Comparison of ENCODE assay signal across 17 cellular contexts in genomic region chr7:388461-388960, GRCh38.
DNase-seq lines count a peak whose midpoint lies in the region; FAIRE-seq and TF ChIP-seq lines count a peak whose summit lies in the region.
"Had no signal": no experiment of that assay in that cellular context is flagged by ENCODE, and none has a peak within 500 bp of the region (broad histone marks: within the 10 kb centered on the region; RNA-seq: fewer than 3 reads in every experiment).

No MANE protein-coding gene starts in this region.

- H3K36me3 ChIP-seq in thyroid gland: no peaks in the 10 kb centered on the region
- H3K36me3 ChIP-seq in MG63: no peaks in the 10 kb centered on the region
- H3K36me3 ChIP-seq: esophagus squamous epithelium had no signal

- TF ChIP-seq POLR2A in GM12891 (IDR thresholded peaks at IDR 0.05; ENCODE audit: low read depth, low read length) (no peak), thyroid gland (IDR thresholded peaks at IDR 0.05) (no peak)

- H3K27me3 ChIP-seq in thyroid gland: no peaks in the 10 kb centered on the region
- H3K27me3 ChIP-seq in MG63: no peaks in the 10 kb centered on the region; the same call in 1 of the 2 replicates
- H3K27me3 ChIP-seq: esophagus squamous epithelium had no signal

- H3K4me1 ChIP-seq in thyroid gland: peaks cover 8 to 9% of the 10 kb centered on the region in 2 donors

- no peak for TF ChIP-seq CTCF in thyroid gland (IDR thresholded peaks at IDR 0.05)

- intact Hi-C loops in thyroid gland (cut with DNase I): no loop called here

- FAIRE-seq in GM12891 (lab: Jason Lieb, UNC): no peak
- FAIRE-seq: H54, RCC 7860 had no signal

- no peaks in the 10 kb centered on the region for H3K9me3 ChIP-seq in thyroid gland
- H3K9me3 ChIP-seq in MG63: peaks cover 7% of the 10 kb centered on the region

- H3K4me3 ChIP-seq in thyroid gland (replicated peaks in 1 of 3): no peak overlapping the region
- no peak overlapping the region for H3K4me3 ChIP-seq in MG63
- H3K4me3 ChIP-seq: esophagus squamous epithelium had no signal

- peak; percentile 14 for DNase-seq in GM12891 (ENCODE audit: insufficient read length, low spot score)
- DNase-seq in SHP77 treated with DMSO at 0.1 percent for 48 hours (lab: John Stamatoyannopoulos, UW): peak; percentile 54
- peak; percentile 25 for DNase-seq in iPS-NIHi11 (ENCODE audit: low spot score)
- DNase-seq in thyroid gland: peak; percentile 89 to 92
- DNase-seq in MG63: no peak
- DNase-seq in NAMALWA (ENCODE audit: low spot score): no peak
- DNase-seq in NCI-H446 (lab: John Stamatoyannopoulos, UW): no peak
- DNase-seq: activated CD8-positive, alpha-beta T cell treated with anti-CD3 and anti-CD28 coated beads for 36 hours; AML-193; esophagus squamous epithelium; immature natural killer cell; MM.1S; NCI-H748 treated with DMSO at 0.1 percent for 48 hours; retina; SW 1271 had no signal

- H3K27ac ChIP-seq in thyroid gland: no peak overlapping the region
- H3K27ac ChIP-seq: esophagus squamous epithelium had no signal

- WGBS in thyroid gland, 2 donors: 28 to 36% methylated on average over 7 to 21 of the region's 27 CpGs

TF ChIP-seq in GM12891, 5 proteins besides CTCF, POLR2A, EP300 and RAD21:
- TF ChIP-seq POU2F2 (IDR thresholded peaks at IDR 0.05; ENCODE audit: low read depth, low read length): no peak
- TF ChIP-seq TAF1 (IDR thresholded peaks at IDR 0.05; ENCODE audit: low read depth, low read length): no peak
- no peak for TF ChIP-seq PAX5 (IDR thresholded peaks at IDR 0.05; ENCODE audit: insufficient read depth, low read length, severe bottlenecking)
- no peak for TF ChIP-seq POLR2AphosphoS5 (IDR thresholded peaks at IDR 0.05; ENCODE audit: low read depth, low read length)

Comparison
In these comparisons a context has a peak if more than half of its experiments do, and no peak if none do; other contexts are left out.
1. DNase-seq: peak in GM12891 (single experiment), SHP77 treated with DMSO at 0.1 percent for 48 hours (single experiment), iPS-NIHi11 (single experiment) and thyroid gland (2 of 2); none in MG63 (single experiment), NAMALWA (single experiment) and NCI-H446 (0 of 2).